In genomic region chr6:122400121-122400450, GRCh38 we compare ENCODE assay signal across 8 cellular contexts. TPM values are rescaled to one million over a fixed set of nuclear protein-coding genes. Genes with fewer than 3 reads are reported as not detected.
DNase-seq lines count a peak whose midpoint lies in the region; ATAC-seq and TF ChIP-seq lines count a peak whose summit lies in the region.

No MANE protein-coding gene starts in this region.

- H3K4me3 ChIP-seq in SJCRH30 (peak overlapping the region; percentile 94), esophagus muscularis mucosa (peak overlapping the region; percentile 76 to 97 (median 95)), psoas muscle (peak overlapping the region; percentile 95)

- TF ChIP-seq EP300 in esophagus muscularis mucosa (IDR thresholded peaks at IDR 0.05), result no peak

- ATAC-seq in HG02943 (IDR thresholded peaks at IDR 0.05; ENCODE audit: low read depth, unreplicated experiment) (peak; percentile 24), psoas muscle (peak in 1 of 4 donors; percentile 51)

- H3K36me3 ChIP-seq in SJCRH30 (no peaks in the 10 kb centered on the region), esophagus muscularis mucosa (no peaks in the 10 kb centered on the region), psoas muscle (ENCODE audit: insufficient read depth in 1 of 2, low read depth in 1 of 2) (no peaks in the 10 kb centered on the region)

- 0% methylated on average over 4 of the region's 20 CpGs for WGBS in esophagus muscularis mucosa
- 0 to 1% (median 0%) methylated on average over 20 of the region's 20 CpGs for WGBS in psoas muscle, 3 donors

- H3K4me1 ChIP-seq in SJCRH30, result peaks cover 17% of the 10 kb centered on the region
- peaks cover 5 to 56% (median 48%) of the 10 kb centered on the region in 4 donors for H3K4me1 ChIP-seq in esophagus muscularis mucosa
- H3K4me1 ChIP-seq in psoas muscle, result peaks cover 26% of the 10 kb centered on the region

- peak overlapping the region; percentile 83 for H3K27ac ChIP-seq in SJCRH30
- peak overlapping the region; percentile 92 to 97 (median 95) for H3K27ac ChIP-seq in esophagus muscularis mucosa (replicated peaks in 1 of 4)
- H3K27ac ChIP-seq in psoas muscle, result peak overlapping the region; percentile 96

- H3K9me3 ChIP-seq in SJCRH30 (replicated peaks), result no peaks in the 10 kb centered on the region
- no peaks in the 10 kb centered on the region for H3K9me3 ChIP-seq in esophagus muscularis mucosa
- no peaks in the 10 kb centered on the region for H3K9me3 ChIP-seq in psoas muscle

- peak; percentile 32 for DNase-seq in activated CD4-positive, alpha-beta T cell treated with anti-CD3 and anti-CD28 coated beads for 48 hours
- DNase-seq in activated CD4-positive, alpha-beta T cell treated with anti-CD3 and anti-CD28 coated beads, Interleukin-2, amount 50 U/mL, for 1 hour, result no peak
- DNase-seq in SJCRH30 (peak; percentile 30 to 51), esophagus muscularis mucosa (ENCODE audit: extremely low spot score) (no peak), psoas muscle (peak in 1 of 2 donors; percentile 69), AG20443 (ENCODE audit: low spot score) (no peak), 8988T (no peak)

- no peak for TF ChIP-seq CTCF in esophagus muscularis mucosa (IDR thresholded peaks at IDR 0.05)
- TF ChIP-seq CTCF in psoas muscle (IDR thresholded peaks at IDR 0.05), result no peak

- no peaks in the 10 kb centered on the region for H3K27me3 ChIP-seq in SJCRH30
- no peaks in the 10 kb centered on the region for H3K27me3 ChIP-seq in esophagus muscularis mucosa
- H3K27me3 ChIP-seq in psoas muscle (ENCODE audit: insufficient read depth in 3 of 3, low read length in 2 of 3), result no peaks in the 10 kb centered on the region

- no peak for TF ChIP-seq POLR2A in esophagus muscularis mucosa (IDR thresholded peaks at IDR 0.05; ENCODE audit: low read depth)

- intact Hi-C loops in esophagus muscularis mucosa (cut with DNase I), result loop anchor here (5.0 kb wide), 1 partner anchor 72 kb away; the partner anchor contains the start of gene SERINC1
- intact Hi-C loops in psoas muscle (cut with DNase I), result loop anchor here (5.0 kb wide), 2 partner anchors 57 to 67 kb away; no protein-coding TSS in a partner anchor

RNA-seq across cellular contexts. Expression of gene HSF2, which starts 0.6 kb away (rescaled TPM):
- total RNA-seq in SJCRH30 (2014; rRNA removed; shearing (Covaris generic)), result 48.8 and 49.6 TPM in 2 replicates
- total RNA-seq in esophagus muscularis mucosa, result 10 to 100 TPM; 26.8 to 29.9 (median 28.4) TPM
- 10 to 100 TPM; 17.9 to 58.2 (median 21.7) TPM for total RNA-seq in psoas muscle
- 10 to 100 TPM in 2 of 3 donors, 1 to 10 TPM in 1; 7.0 to 51.4 (median 23.8) TPM for polyA plus RNA-seq in psoas muscle

Comparison
In these comparisons a context has a peak if more than half of its experiments do, and no peak if none do; other contexts are left out.
1. DNase-seq: peak in activated CD4-positive, alpha-beta T cell treated with anti-CD3 and anti-CD28 coated beads for 48 hours (single experiment) and SJCRH30 (2 of 2); none in activated CD4-positive, alpha-beta T cell treated with anti-CD3 and anti-CD28 coated beads, Interleukin-2, amount 50 U/mL, for 1 hour (single experiment), esophagus muscularis mucosa (single experiment), AG20443 (single experiment) and 8988T (single experiment).
2. Peak in every context shown above with its lines, with median percentiles within 50 percentile points of each other: H3K27ac ChIP-seq and H3K4me3 ChIP-seq.